ENCODE assay signal across 19 cellular contexts in genomic region chr1:54413732-54414131, GRCh38. TPM values are rescaled to one million over a fixed set of nuclear protein-coding genes. Genes with fewer than 3 reads are reported as not detected.
DNase-seq lines count a peak whose midpoint lies in the region; ATAC-seq and TF ChIP-seq lines count a peak whose summit lies in the region.
"Had no signal": no experiment of that assay in that cellular context is flagged by ENCODE, and none has a peak within 500 bp of the region (broad histone marks: within the 10 kb centered on the region; RNA-seq: fewer than 3 reads in every experiment).

No MANE protein-coding gene starts in this region.

- intact Hi-C loops in stomach (cut with DNase I; ENCODE audit: low total_unique reads) = loop anchor here (5.0 kb wide), 1 partner anchor 74 kb away; no protein-coding TSS in a partner anchor

- no peaks in the 10 kb centered on the region for H3K27me3 ChIP-seq in stomach

- no peak overlapping the region for H3K27ac Mint-ChIP-seq in activated naive CD4-positive, alpha-beta T cell treated with anti-CD3 and anti-CD28 coated beads, Interleukin-2, amount 50 U/mL, for 24 hours
- peak overlapping the region; percentile 64 to 65 for H3K27ac Mint-ChIP-seq in T-cell
- H3K27ac Mint-ChIP-seq in glutamatergic neuron (ENCODE audit: unreplicated experiment) = peak overlapping the region; percentile 28

- DNase-seq in activated naive CD4-positive, alpha-beta T cell treated with anti-CD3 and anti-CD28 coated beads, Interleukin-2, amount 50 U/mL, for 16 hours = no peak
- no peak for DNase-seq in T-cell
- no peak for DNase-seq in glutamatergic neuron
- no peak for DNase-seq in stomach
- DNase-seq in glomerular visceral epithelial cell (ENCODE audit: extremely low spot score) = no peak
- no peak for DNase-seq in stimulated activated CD4-positive, alpha-beta T cell treated with anti-CD3 and anti-CD28 coated beads, Interleukin-12 subunit alpha, Interleukin-12 subunit beta, amount 100 ng/mL, for 4 hours
- DNase-seq: activated CD4-positive, CD25-positive, alpha-beta regulatory T cell treated with anti-CD3 and anti-CD28 coated beads, Interleukin-2, amount 50 U/mL, for 72 hours; activated T-cell treated with anti-CD3 and anti-CD28 coated beads, Interleukin-2, amount 50 U/mL, for 1 hour; cerebellar nuclear complex; COR-L47; effector memory CD4-positive, alpha-beta T cell; NCI-H2081; OCI-M1; SIG-M5; stimulated activated CD4-positive, alpha-beta T cell treated with anti-CD3 and anti-CD28 coated beads, Interleukin-4, amount 100 ng/mL, for 24 hours had no signal

- no peaks in the 10 kb centered on the region for H3K9me3 ChIP-seq in stomach

- H3K4me1 Mint-ChIP-seq in activated naive CD4-positive, alpha-beta T cell treated with anti-CD3 and anti-CD28 coated beads, Interleukin-2, amount 50 U/mL, for 24 hours = peaks cover 46% of the 10 kb centered on the region
- H3K4me1 Mint-ChIP-seq in T-cell (peaks cover 28 to 42% (median 40%) of the 10 kb centered on the region in 3 donors), glutamatergic neuron (ENCODE audit: low read depth, unreplicated experiment) (peaks cover 47% of the 10 kb centered on the region)

- CTCF ChIA-PET in T-cell (lab: Charles Lee) = no interaction called here

- no peaks in the 10 kb centered on the region for H3K9me3 Mint-ChIP-seq in activated naive CD4-positive, alpha-beta T cell treated with anti-CD3 and anti-CD28 coated beads, Interleukin-2, amount 50 U/mL, for 24 hours
- H3K9me3 Mint-ChIP-seq in T-cell (no peaks in the 10 kb centered on the region), glutamatergic neuron (ENCODE audit: unreplicated experiment) (peaks cover 11% of the 10 kb centered on the region)

- H3K36me3 ChIP-seq in stomach = no peaks in the 10 kb centered on the region

- H3K4me1 ChIP-seq in stomach = peaks cover 7 to 25% (median 13%) of the 10 kb centered on the region in 4 donors
- H3K4me1 ChIP-seq: parathyroid adenoma had no signal

- TF ChIP-seq POLR2A in stomach (IDR thresholded peaks at IDR 0.05) = no peak

- no peaks in the 10 kb centered on the region for H3K36me3 Mint-ChIP-seq in activated naive CD4-positive, alpha-beta T cell treated with anti-CD3 and anti-CD28 coated beads, Interleukin-2, amount 50 U/mL, for 24 hours
- H3K36me3 Mint-ChIP-seq in T-cell = no peaks in the 10 kb centered on the region
- H3K36me3 Mint-ChIP-seq in glutamatergic neuron (ENCODE audit: unreplicated experiment) = no peaks in the 10 kb centered on the region

- H3K4me3 ChIP-seq in stomach = no peak overlapping the region

- ATAC-seq in T-cell (replicated peaks in 1 of 4) (no peak), HG03521 (IDR thresholded peaks at IDR 0.05; ENCODE audit: unreplicated experiment) (no peak)

- POLR2A ChIA-PET in T-cell (lab: Charles Lee) = no interaction called here

- TF ChIP-seq CTCF in glutamatergic neuron (IDR thresholded peaks at IDR 0.05; ENCODE audit: partially characterized antibody, unreplicated experiment) (no peak), stomach (IDR thresholded peaks at IDR 0.05) (no peak)

- peak overlapping the region; percentile 49 for H3K4me3 Mint-ChIP-seq in activated naive CD4-positive, alpha-beta T cell treated with anti-CD3 and anti-CD28 coated beads, Interleukin-2, amount 50 U/mL, for 24 hours
- H3K4me3 Mint-ChIP-seq in T-cell (peak overlapping the region in 1 of 3 donors; percentile 67), glutamatergic neuron (ENCODE audit: unreplicated experiment) (no peak overlapping the region)
- H3K4me3 Mint-ChIP-seq: IgD-negative memory B cell had no signal

- H3K27ac ChIP-seq in stomach = peak overlapping the region in 3 of 5 donors; percentile 6 to 53 (median 37)
- H3K27ac ChIP-seq: parathyroid adenoma had no signal

- no peaks in the 10 kb centered on the region for H3K27me3 Mint-ChIP-seq in activated naive CD4-positive, alpha-beta T cell treated with anti-CD3 and anti-CD28 coated beads, Interleukin-2, amount 50 U/mL, for 24 hours
- H3K27me3 Mint-ChIP-seq in T-cell (peaks cover 0 to 11% of the 10 kb centered on the region in 2 donors), glutamatergic neuron (ENCODE audit: unreplicated experiment) (peaks cover 23% of the 10 kb centered on the region)

- TF ChIP-seq EP300 in stomach (IDR thresholded peaks at IDR 0.05) = no peak

- WGBS in stomach, 5 donors = 53 to 89% (median 75%) methylated on average over 4 of the region's 4 CpGs

RNA-seq across cellular contexts. Expression of gene SSBP3, which starts 7.5 kb away (rescaled TPM):
- total RNA-seq in T-cell = 10 to 100 TPM; 51.5 to 84.5 (median 69.2) TPM
- 608 TPM for total RNA-seq in glutamatergic neuron (ENCODE audit: unreplicated experiment)
- total RNA-seq in stomach = 10 to 100 TPM in 3 of 5 donors, 1 to 10 TPM in 2; 4.3 to 77.6 (median 20.0) TPM
- 100 to 1,000 TPM in 1 of 3 donors, 10 to 100 TPM in 2; 37.0 to 100 (median 59.5) TPM for polyA plus RNA-seq in stomach
